Comparison of ENCODE assay signal across 9 cellular contexts in genomic region chr3:46349484-46350261, GRCh38. TPM values are rescaled to one million over a fixed set of nuclear protein-coding genes. Genes with fewer than 3 reads are reported as not detected.
DNase-seq lines count a peak whose midpoint lies in the region; ATAC-seq and TF ChIP-seq lines count a peak whose summit lies in the region.
"Had no signal": no experiment of that assay in that cellular context is flagged by ENCODE, and none has a peak within 500 bp of the region (broad histone marks: within the 10 kb centered on the region; RNA-seq: fewer than 3 reads in every experiment).

No MANE protein-coding gene starts in this region.

- intact Hi-C loops in MCF 10A (cut with micrococcal nuclease): no loop called here

- peaks cover 36% of the 10 kb centered on the region for H3K4me1 Mint-ChIP-seq in activated T-helper 17 cell treated with anti-CD3 and anti-CD28 coated beads, Interleukin-2, amount 50 U/mL, for 72 hours
- H3K4me1 Mint-ChIP-seq in MCF 10A (ENCODE audit: insufficient read depth, unreplicated experiment): peaks cover 22% of the 10 kb centered on the region

- POLR2A ChIA-PET in MCF 10A (lab: Yijun Ruan, JAX): interaction anchor here (0.8 to 2.2 kb wide), 2 partner anchors 10 to 14 kb away, joined by 4 to 9 read pairs; no protein-coding TSS in a partner anchor

- peak overlapping the region; percentile 56 for H3K4me3 Mint-ChIP-seq in activated T-helper 17 cell treated with anti-CD3 and anti-CD28 coated beads, Interleukin-2, amount 50 U/mL, for 72 hours
- no peak overlapping the region for H3K4me3 Mint-ChIP-seq in MCF 10A (ENCODE audit: unreplicated experiment)

- no peak for TF ChIP-seq CTCF in MCF 10A (IDR thresholded peaks at IDR 0.05; ENCODE audit: unreplicated experiment)

- no TSS peak for BruUV-seq in MCF 10A (replicated peaks; lab: Mats Ljungman, UMichigan)

- DNase-seq in GDM1 (lab: John Stamatoyannopoulos, UW) (peak; percentile 44), MCF 10A (ENCODE audit: unreplicated experiment) (no peak), islet precursor cell (no peak), NCI-H446 treated with DMSO at 0.1 percent for 48 hours (lab: John Stamatoyannopoulos, UW) (no peak), iPS-NIHi11 (ENCODE audit: low spot score) (no peak)
- DNase-seq: NCI-H2107 had no signal

- ATAC-seq in GM21360 (IDR thresholded peaks at IDR 0.05; ENCODE audit: unreplicated experiment) (peak; percentile 60), HG03469 (IDR thresholded peaks at IDR 0.05; ENCODE audit: unreplicated experiment) (peak; percentile 39)
- peak; percentile 24 for ATAC-seq in activated T-helper 17 cell treated with anti-CD3 and anti-CD28 coated beads, Interleukin-2, amount 50 U/mL, for 72 hours (replicated peaks)

- H3K9me3 Mint-ChIP-seq in activated T-helper 17 cell treated with anti-CD3 and anti-CD28 coated beads, Interleukin-2, amount 50 U/mL, for 72 hours: no peaks in the 10 kb centered on the region
- no peaks in the 10 kb centered on the region for H3K9me3 Mint-ChIP-seq in MCF 10A (ENCODE audit: unreplicated experiment)

- CTCF ChIA-PET in MCF 10A (lab: Yijun Ruan, JAX): interaction anchor here (0.7 kb wide), 1 partner anchor 273 kb away, joined by 3 read pairs; no protein-coding TSS in a partner anchor

- no peaks in the 10 kb centered on the region for H3K27me3 Mint-ChIP-seq in activated T-helper 17 cell treated with anti-CD3 and anti-CD28 coated beads, Interleukin-2, amount 50 U/mL, for 72 hours
- peaks cover 39% of the 10 kb centered on the region for H3K27me3 Mint-ChIP-seq in MCF 10A (ENCODE audit: insufficient read depth, unreplicated experiment)

- no peaks in the 10 kb centered on the region for H3K36me3 Mint-ChIP-seq in activated T-helper 17 cell treated with anti-CD3 and anti-CD28 coated beads, Interleukin-2, amount 50 U/mL, for 72 hours (ENCODE audit: low read depth)
- H3K36me3 Mint-ChIP-seq in MCF 10A (ENCODE audit: insufficient read depth, unreplicated experiment): no peaks in the 10 kb centered on the region

- H3K27ac Mint-ChIP-seq in activated T-helper 17 cell treated with anti-CD3 and anti-CD28 coated beads, Interleukin-2, amount 50 U/mL, for 72 hours: peak overlapping the region; percentile 73
- H3K27ac Mint-ChIP-seq in MCF 10A (ENCODE audit: low read depth, unreplicated experiment): no peak overlapping the region

RNA-seq across cellular contexts. Expression of gene CCR2, which starts 4.2 kb away (rescaled TPM):
- 10 to 100 TPM in 1 of 2 donors, 1 to 10 TPM in 1; 2.9 to 17.5 TPM for total RNA-seq in activated T-helper 17 cell treated with anti-CD3 and anti-CD28 coated beads, Interleukin-2, amount 50 U/mL, for 72 hours
- not detected in 2 replicates for total RNA-seq in MCF 10A (2022)

RNA-seq across cellular contexts. Expression of gene CCR5, which starts 21.1 kb away (rescaled TPM):
- 10 to 100 TPM in 1 of 2 donors, 1 to 10 TPM in 1; 2.2 to 13.8 TPM for total RNA-seq in activated T-helper 17 cell treated with anti-CD3 and anti-CD28 coated beads, Interleukin-2, amount 50 U/mL, for 72 hours
- total RNA-seq in MCF 10A (2022): not detected in 2 replicates

RNA-seq across cellular contexts. Expression of gene CCRL2, which starts 57.4 kb away (rescaled TPM):
- 1 to 10 TPM; 2.1 to 3.7 TPM for total RNA-seq in activated T-helper 17 cell treated with anti-CD3 and anti-CD28 coated beads, Interleukin-2, amount 50 U/mL, for 72 hours
- total RNA-seq in MCF 10A (2022): not detected in 2 replicates
